Comparison of ENCODE assay signal across 21 cellular contexts in genomic region chr13:104357672-104358314, GRCh38.
"Had no signal": no experiment of that assay in that cellular context is flagged by ENCODE, and none has a peak within 500 bp of the region (broad histone marks: within the 10 kb centered on the region; RNA-seq: fewer than 3 reads in every experiment).

No MANE protein-coding gene starts in this region.

- DNase-seq: effector memory CD4-positive, alpha-beta T cell; kidney; left cardiac atrium; left ventricle myocardium inferior; lower lobe of right lung; midbrain; naive B cell; nephron progenitor cell; posterior cingulate gyrus; spleen; stimulated activated CD4-positive, alpha-beta T cell treated with anti-CD3 and anti-CD28 coated beads, Interleukin-15, amount 100 ng/mL, for 24 hours; stimulated activated CD4-positive, alpha-beta T cell treated with anti-CD3 and anti-CD28 coated beads, Interleukin-2, amount 100 ng/mL, for 24 hours; stimulated activated CD4-positive, alpha-beta T cell treated with anti-CD3 and anti-CD28 coated beads, Interleukin-4, amount 100 ng/mL, for 4 hours; stimulated activated naive CD4-positive, alpha-beta T cell; stomach; substantia nigra; transverse colon had no signal

- H3K4me3 Mint-ChIP-seq: memory B cell, naive B cell, nephron progenitor cell had no signal

- H3K36me3 Mint-ChIP-seq: memory B cell, naive B cell had no signal

- FAIRE-seq: endometrium, frontal cortex, kidney had no signal

- H3K27ac Mint-ChIP-seq: memory B cell, naive B cell, nephron progenitor cell had no signal

- H3K9me3 Mint-ChIP-seq: nephron progenitor cell had no signal

- H3K4me1 ChIP-seq: left ventricle myocardium inferior, lower lobe of right lung, spleen, stomach, transverse colon had no signal

- H3K4me3 ChIP-seq: left ventricle myocardium inferior, lower lobe of right lung, spleen, stomach, thoracic aorta, transverse colon had no signal

- H3K27ac ChIP-seq: left ventricle myocardium inferior, lower lobe of right lung, spleen, stomach, thoracic aorta, transverse colon had no signal

- H3K27me3 ChIP-seq: spleen, stomach, transverse colon had no signal

- H3K27me3 Mint-ChIP-seq: memory B cell, naive B cell had no signal

- H3K4me1 Mint-ChIP-seq: memory B cell, naive B cell had no signal

- H3K36me3 ChIP-seq: left ventricle myocardium inferior, lower lobe of right lung, spleen, stomach, thoracic aorta, transverse colon had no signal

- H3K9me3 ChIP-seq: lower lobe of right lung, thoracic aorta, transverse colon had no signal
